In genomic region chr9:125442471-125442870, GRCh38 we compare ENCODE assay signal across 22 cellular contexts.
DNase-seq lines count a peak whose midpoint lies in the region; ATAC-seq and TF ChIP-seq lines count a peak whose summit lies in the region.
"Had no signal": no experiment of that assay in that cellular context is flagged by ENCODE, and none has a peak within 500 bp of the region (broad histone marks: within the 10 kb centered on the region; RNA-seq: fewer than 3 reads in every experiment).

No MANE protein-coding gene starts in this region.

- ATAC-seq in left cardiac atrium (no peak), upper lobe of right lung (no peak), GM21786 (IDR thresholded peaks at IDR 0.05; ENCODE audit: unreplicated experiment) (no peak)
- ATAC-seq: A549, GM12878, GM23338 had no signal

- H3K4me1 Mint-ChIP-seq in glutamatergic neuron (ENCODE audit: low read depth, unreplicated experiment): peaks cover 66% of the 10 kb centered on the region
- H3K4me1 Mint-ChIP-seq: CD14-positive monocyte; CD8-positive, alpha-beta memory T cell had no signal

- H3K36me3 Mint-ChIP-seq in glutamatergic neuron (ENCODE audit: unreplicated experiment): no peaks in the 10 kb centered on the region

- DNase-seq in cardiac septum (ENCODE audit: low spot score): peak; percentile 3
- no peak for DNase-seq in left cardiac atrium
- no peak for DNase-seq in glutamatergic neuron
- peak; percentile 40 for DNase-seq in upper lobe of right lung
- no peak for DNase-seq in NCI-H1092 (lab: John Stamatoyannopoulos, UW)
- DNase-seq: 8988T; ACHN; AML-193; BE2C; CD4-positive, alpha-beta T cell; CD8-positive, alpha-beta memory T cell; DMS 273 treated with DMSO at 0.1 percent for 48 hours; DMS79; EL; GDM1; HCEC 1CT had no signal

- peaks cover 10% of the 10 kb centered on the region for H3K9me3 Mint-ChIP-seq in glutamatergic neuron (ENCODE audit: unreplicated experiment)
- H3K9me3 Mint-ChIP-seq: CD14-positive monocyte; CD4-positive, alpha-beta T cell; CD8-positive, alpha-beta memory T cell; GM23338 had no signal

- H3K27ac ChIP-seq in upper lobe of right lung: no peak overlapping the region
- H3K27ac ChIP-seq: A549; BLaER1 treated with 17β-estradiol and CSF1 and Interleukin-3, amounts not matched to agents 10 nM and 100 nM had no signal

- no peaks in the 10 kb centered on the region for H3K4me1 ChIP-seq in upper lobe of right lung
- H3K4me1 ChIP-seq: A549 had no signal

- no peaks in the 10 kb centered on the region for H3K27me3 ChIP-seq in upper lobe of right lung
- H3K27me3 ChIP-seq: BE2C had no signal

- H3K27ac Mint-ChIP-seq in glutamatergic neuron (ENCODE audit: unreplicated experiment): peak overlapping the region; percentile 30
- H3K27ac Mint-ChIP-seq: CD14-positive monocyte; CD4-positive, alpha-beta T cell; GM23338 had no signal

- H3K36me3 ChIP-seq in upper lobe of right lung: peaks cover 31% of the 10 kb centered on the region
- H3K36me3 ChIP-seq: BE2C had no signal

- H3K9me3 ChIP-seq in upper lobe of right lung: no peaks in the 10 kb centered on the region
- H3K9me3 ChIP-seq: A549; BE2C; BLaER1 treated with 17β-estradiol and CSF1 and Interleukin-3, amounts not matched to agents 10 nM and 100 nM had no signal

- no peak overlapping the region for H3K4me3 ChIP-seq in upper lobe of right lung
- H3K4me3 ChIP-seq: A549; BLaER1 treated with 17β-estradiol and CSF1 and Interleukin-3, amounts not matched to agents 10 nM and 100 nM; GM12878; GM23338 had no signal

- intact Hi-C loops in cardiac septum (cut with DNase I) (no loop called here), left cardiac atrium (cut with DNase I) (no loop called here), upper lobe of right lung (cut with DNase I) (no loop called here)

- TF ChIP-seq CTCF in glutamatergic neuron (IDR thresholded peaks at IDR 0.05; ENCODE audit: partially characterized antibody, unreplicated experiment): no peak
- no peak for TF ChIP-seq CTCF in upper lobe of right lung (IDR thresholded peaks at IDR 0.05)

- H3K27me3 Mint-ChIP-seq in glutamatergic neuron (ENCODE audit: unreplicated experiment): peaks cover 8% of the 10 kb centered on the region
- H3K27me3 Mint-ChIP-seq: CD4-positive, alpha-beta T cell; CD8-positive, alpha-beta memory T cell had no signal

- no peak overlapping the region for H3K4me3 Mint-ChIP-seq in glutamatergic neuron (ENCODE audit: unreplicated experiment)
- H3K4me3 Mint-ChIP-seq: CD14-positive monocyte; CD4-positive, alpha-beta T cell; CD8-positive, alpha-beta memory T cell; GM23338 had no signal

Comparison
In these comparisons a context has a peak if more than half of its experiments do, and no peak if none do; other contexts are left out.
1. DNase-seq: peak in cardiac septum (single experiment) and upper lobe of right lung (single experiment); none in left cardiac atrium (single experiment), glutamatergic neuron (single experiment) and NCI-H1092 (single experiment).